In the genomic region with DNA sequence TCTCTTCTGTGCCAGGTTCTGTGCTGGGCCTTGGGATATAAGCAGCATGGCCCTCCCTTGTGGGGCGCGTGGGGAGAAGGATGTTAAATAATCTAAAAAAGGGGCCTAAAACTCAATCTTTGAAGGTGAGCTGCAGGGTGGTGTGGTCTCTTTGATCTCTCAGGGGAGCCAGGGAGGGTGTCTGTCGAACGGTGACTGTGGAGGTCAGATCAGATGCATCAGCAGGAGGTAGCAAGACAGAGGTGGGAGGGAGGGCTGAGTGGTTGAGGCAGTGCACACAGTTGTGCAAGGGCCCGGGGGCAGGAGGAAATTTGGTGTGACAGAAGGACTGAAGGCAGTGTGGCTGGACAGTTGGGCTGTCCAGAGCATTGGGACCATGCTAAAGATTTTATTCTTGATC, we compare ENCODE assay signal across 29 cellular contexts.
"Had no signal": no experiment of that assay in that cellular context is flagged by ENCODE, and none has a peak within 500 bp of the region (broad histone marks: within the 10 kb centered on the region; RNA-seq: fewer than 3 reads in every experiment).

No MANE protein-coding gene starts in this region.

- H3K4me1 ChIP-seq: left lung, lower lobe of right lung, pancreas, prostate gland, spleen, tibial artery, upper lobe of left lung had no signal

- H3K36me3 Mint-ChIP-seq: immature natural killer cell; naive thymus-derived CD4-positive, alpha-beta T cell; stimulated activated effector memory CD8-positive, alpha-beta T cell treated with anti-CD3 and anti-CD28 coated beads, Interleukin-12 subunit alpha, Interleukin-12 subunit beta, amount 100 ng/mL, for 72 hours had no signal

- H3K4me1 Mint-ChIP-seq: immature natural killer cell; stimulated activated effector memory CD8-positive, alpha-beta T cell treated with anti-CD3 and anti-CD28 coated beads, Interleukin-12 subunit alpha, Interleukin-12 subunit beta, amount 100 ng/mL, for 72 hours had no signal

- H3K27ac Mint-ChIP-seq: immature natural killer cell; naive thymus-derived CD4-positive, alpha-beta T cell; nephron; stimulated activated effector memory CD8-positive, alpha-beta T cell treated with anti-CD3 and anti-CD28 coated beads, Interleukin-12 subunit alpha, Interleukin-12 subunit beta, amount 100 ng/mL, for 72 hours; stimulated activated naive CD8-positive, alpha-beta T cell treated with anti-CD3 and anti-CD28 coated beads, Interleukin-15, Interleukin-2, amounts not matched to agents 100 ng/mL and 50 ng/mL, for 24 hours had no signal

- H3K4me3 ChIP-seq: left lung, lower lobe of right lung, mucosa of descending colon, pancreas, prostate gland, spleen, suprapubic skin, thoracic aorta, tibial artery, upper lobe of left lung had no signal

- ATAC-seq: left colon; left lung; mucosa of descending colon; naive thymus-derived CD4-positive, alpha-beta T cell; right cardiac atrium; sciatic nerve; stimulated activated effector memory CD8-positive, alpha-beta T cell treated with anti-CD3 and anti-CD28 coated beads, Interleukin-12 subunit alpha, Interleukin-12 subunit beta, amount 100 ng/mL, for 72 hours had no signal

- H3K27ac ChIP-seq: left lung, lower lobe of right lung, pancreas, prostate gland, spleen, suprapubic skin, thoracic aorta, tibial artery, upper lobe of left lung had no signal

- H3K4me3 Mint-ChIP-seq: immature natural killer cell; naive thymus-derived CD4-positive, alpha-beta T cell; nephron; stimulated activated effector memory CD8-positive, alpha-beta T cell treated with anti-CD3 and anti-CD28 coated beads, Interleukin-12 subunit alpha, Interleukin-12 subunit beta, amount 100 ng/mL, for 72 hours; stimulated activated naive CD8-positive, alpha-beta T cell treated with anti-CD3 and anti-CD28 coated beads, Interleukin-15, Interleukin-2, amounts not matched to agents 100 ng/mL and 50 ng/mL, for 24 hours had no signal

- DNase-seq: head of caudate nucleus; hypothalamus; immature natural killer cell; kidney; left colon; lower lobe of right lung; mesendoderm; midbrain; mucosa of descending colon; naive thymus-derived CD4-positive, alpha-beta T cell; nucleus accumbens; pancreas; posterior cingulate gyrus; retina; right cardiac atrium; small intestine; spleen; stimulated activated CD4-positive, alpha-beta T cell treated with anti-CD3 and anti-CD28 coated beads, Interleukin-4, amount 100 ng/mL, for 24 hours; stimulated activated naive CD4-positive, alpha-beta T cell; tibial artery; upper lobe of left lung had no signal

- H3K36me3 ChIP-seq: left lung, lower lobe of right lung, pancreas, prostate gland, spleen, suprapubic skin, thoracic aorta, tibial artery, upper lobe of left lung had no signal

- H3K9me3 ChIP-seq: lower lobe of right lung, mucosa of descending colon, pancreas, prostate gland, thoracic aorta had no signal
